ENCODE assay signal across 8 cellular contexts in genomic region chr10:102229810-102230263, GRCh38. TPM values are rescaled to one million over a fixed set of nuclear protein-coding genes. Genes with fewer than 3 reads are reported as not detected.
DNase-seq lines count a peak whose midpoint lies in the region; ATAC-seq and TF ChIP-seq lines count a peak whose summit lies in the region.

No MANE protein-coding gene starts in this region.

- TF ChIP-seq CTCF in GM12873 (IDR thresholded peaks at IDR 0.05; ENCODE audit: insufficient read depth, low read depth, low read length, missing control alignments): peak; percentile 99
- TF ChIP-seq CTCF in omental fat pad (IDR thresholded peaks at IDR 0.05): peak in 2 of 3 donors; percentile 13 to 85

- peak; percentile 72 for DNase-seq in MG63
- peak; percentile 47 for DNase-seq in SKM-1 (lab: John Stamatoyannopoulos, UW; ENCODE audit: unreplicated experiment)
- peak; percentile 89 for DNase-seq in activated naive CD4-positive, alpha-beta T cell treated with anti-CD3 and anti-CD28 coated beads, Interleukin-2, amount 50 U/mL, for 16 hours
- DNase-seq in glomerular endothelial cell (ENCODE audit: extremely low read depth, low read depth, low spot score): peak; percentile 42
- DNase-seq in omental fat pad (ENCODE audit: low spot score): peak; percentile 68
- DNase-seq in superior temporal gyrus (ENCODE audit: extremely low spot score): peak; percentile 86

- H3K36me3 ChIP-seq in MG63: no peaks in the 10 kb centered on the region

- H3K4me3 ChIP-seq in MG63: peak overlapping the region; percentile 37

- no peaks in the 10 kb centered on the region for H3K9me3 ChIP-seq in MG63

- ATAC-seq in omental fat pad (ENCODE audit: low FRiP score) (peak; percentile 46), HG02884 (IDR thresholded peaks at IDR 0.05; ENCODE audit: unreplicated experiment) (no peak)

- H3K27me3 ChIP-seq in MG63: peaks cover 24% of the 10 kb centered on the region

RNA-seq across cellular contexts. Expression of gene ELOVL3, which starts 3.7 kb away (rescaled TPM):
- 0.15 TPM in 1 of 2 replicates, not detected in the other for total RNA-seq in MG63 (2014; rRNA removed; shearing (Covaris generic); ENCODE audit: low replicate concordance)
- total RNA-seq in glomerular endothelial cell: not detected in 2 replicates
- 1 to 10 TPM in 3 of 4 donors, under 1 TPM in 1; 0.72 to 4.6 (median 2.1) TPM for total RNA-seq in omental fat pad

RNA-seq across cellular contexts. Expression of gene PITX3, which starts 11.5 kb away (rescaled TPM):
- total RNA-seq in MG63 (2014; rRNA removed; shearing (Covaris generic); ENCODE audit: low replicate concordance): not detected in 2 replicates
- total RNA-seq in glomerular endothelial cell: not detected in 2 replicates
- total RNA-seq in omental fat pad: under 1 TPM in 2 of 4 donors, not detected in 2; 0.36 to 0.37 TPM

RNA-seq across cellular contexts. Expression of gene GBF1, which starts 15.5 kb away (rescaled TPM):
- 9.5 and 15.8 TPM in 2 replicates for total RNA-seq in MG63 (2014; rRNA removed; shearing (Covaris generic); ENCODE audit: low replicate concordance)
- total RNA-seq in glomerular endothelial cell (42.8 and 53.8 TPM in 2 replicates), omental fat pad (10 to 100 TPM; 28.1 to 34.9 (median 31.6) TPM)
